1 cellular context compared by ENCODE assay signal in genomic region chr9:122213102-122213588, GRCh38.
TF ChIP-seq lines count a peak whose summit lies in the region.

No MANE protein-coding gene starts in this region.

TF ChIP-seq in K562, 482 proteins besides CTCF, POLR2A, EP300 and RAD21 (continued from another document):
- TF ChIP-seq, protein P1, sequence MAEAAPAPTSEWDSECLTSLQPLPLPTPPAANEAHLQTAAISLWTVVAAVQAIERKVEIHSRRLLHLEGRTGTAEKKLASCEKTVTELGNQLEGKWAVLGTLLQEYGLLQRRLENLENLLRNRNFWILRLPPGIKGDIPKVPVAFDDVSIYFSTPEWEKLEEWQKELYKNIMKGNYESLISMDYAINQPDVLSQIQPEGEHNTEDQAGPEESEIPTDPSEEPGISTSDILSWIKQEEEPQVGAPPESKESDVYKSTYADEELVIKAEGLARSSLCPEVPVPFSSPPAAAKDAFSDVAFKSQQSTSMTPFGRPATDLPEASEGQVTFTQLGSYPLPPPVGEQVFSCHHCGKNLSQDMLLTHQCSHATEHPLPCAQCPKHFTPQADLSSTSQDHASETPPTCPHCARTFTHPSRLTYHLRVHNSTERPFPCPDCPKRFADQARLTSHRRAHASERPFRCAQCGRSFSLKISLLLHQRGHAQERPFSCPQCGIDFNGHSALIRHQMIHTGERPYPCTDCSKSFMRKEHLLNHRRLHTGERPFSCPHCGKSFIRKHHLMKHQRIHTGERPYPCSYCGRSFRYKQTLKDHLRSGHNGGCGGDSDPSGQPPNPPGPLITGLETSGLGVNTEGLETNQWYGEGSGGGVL (CRISPR knock-in tag; IDR thresholded peaks at IDR 0.05), result no peak
- TF ChIP-seq POLR3A (IDR thresholded peaks at IDR 0.05; ENCODE audit: borderline replicate concordance, extremely low read depth, insufficient read depth, insufficient read length) (no peak), ZNF316 (IDR thresholded peaks at IDR 0.05) (no peak)
